Comparison of ENCODE assay signal across 1 cellular context in genomic region chr19:12333162-12334159, GRCh38.
TF ChIP-seq lines count a peak whose summit lies in the region.

TSS of gene ZNF563 (minus strand) at chr19:12333633. CDS start at chr19:12333482, 151 bp downstream.

TF ChIP-seq in HEK293, 187 proteins besides CTCF, POLR2A, EP300 and RAD21 (continued from another document and continues in another):
- TF ChIP-seq ZNF629 (tag by site-specific recombination; IDR thresholded peaks at IDR 0.05) (no peak), SP2 (tag by site-specific recombination; IDR thresholded peaks at IDR 0.05) (peak; percentile 91), ZNF548 (tag by site-specific recombination; IDR thresholded peaks at IDR 0.05) (no peak), ZNF785 (tag by site-specific recombination; IDR thresholded peaks at IDR 0.05) (no peak), KLF10 (tag by site-specific recombination; IDR thresholded peaks at IDR 0.05) (no peak), ZNF776 (tag by site-specific recombination; IDR thresholded peaks at IDR 0.05; ENCODE audit: borderline replicate concordance) (no peak), ZNF513 (tag by site-specific recombination; IDR thresholded peaks at IDR 0.05) (no peak), ZNF133 (tag by site-specific recombination; IDR thresholded peaks at IDR 0.05) (no peak), AEBP2 (tag by site-specific recombination; IDR thresholded peaks at IDR 0.05; ENCODE audit: borderline replicate concordance) (no peak), ZNF121 (tag by site-specific recombination; IDR thresholded peaks at IDR 0.05) (no peak), ZNF501 (tag by site-specific recombination; IDR thresholded peaks at IDR 0.05) (no peak), ZFP41 (tag by site-specific recombination; IDR thresholded peaks at IDR 0.05; ENCODE audit: borderline replicate concordance) (no peak), ZNF621 (tag by site-specific recombination; IDR thresholded peaks at IDR 0.05) (no peak), ZNF837 (tag by site-specific recombination; IDR thresholded peaks at IDR 0.05) (no peak), ZIC2 (tag by site-specific recombination; IDR thresholded peaks at IDR 0.05) (peak; percentile 87), ZNF18 (tag by site-specific recombination; IDR thresholded peaks at IDR 0.05) (no peak), SP3 (tag by site-specific recombination; IDR thresholded peaks at IDR 0.05) (peak; percentile 50), ZNF140 (tag by site-specific recombination; IDR thresholded peaks at IDR 0.05) (no peak), GLI2 (tag by site-specific recombination; IDR thresholded peaks at IDR 0.05; ENCODE audit: borderline replicate concordance, low read depth) (no peak), ZNF146 (tag by site-specific recombination; IDR thresholded peaks at IDR 0.05) (no peak), ZBTB8A (tag by site-specific recombination; IDR thresholded peaks at IDR 0.05) (peak; percentile 53), PRDM4 (tag by site-specific recombination; IDR thresholded peaks at IDR 0.05) (no peak), ZFP37 (tag by site-specific recombination; IDR thresholded peaks at IDR 0.05) (no peak), ZNF394 (tag by site-specific recombination; IDR thresholded peaks at IDR 0.05; ENCODE audit: borderline replicate concordance) (no peak), ZFP3 (tag by site-specific recombination; IDR thresholded peaks at IDR 0.05; ENCODE audit: low read depth) (no peak), ZFHX2 (tag by site-specific recombination; conservative IDR thresholded peaks at IDR 0.05) (no peak), ZNF404 (tag by site-specific recombination; IDR thresholded peaks at IDR 0.05) (no peak), ZNF202 (tag by site-specific recombination; IDR thresholded peaks at IDR 0.05; ENCODE audit: borderline replicate concordance) (no peak), MYNN (tag by site-specific recombination; IDR thresholded peaks at IDR 0.05; ENCODE audit: borderline replicate concordance) (no peak), ZNF677 (tag by site-specific recombination; IDR thresholded peaks at IDR 0.05) (no peak), ZNF341 (tag by site-specific recombination; IDR thresholded peaks at IDR 0.05; ENCODE audit: low read depth) (peak; percentile 94), ZNF777 (tag by site-specific recombination; IDR thresholded peaks at IDR 0.05; ENCODE audit: borderline replicate concordance) (no peak), ZNF580 (tag by site-specific recombination; IDR thresholded peaks at IDR 0.05) (no peak), ZBTB17 (tag by site-specific recombination; IDR thresholded peaks at IDR 0.05) (peak; percentile 79), ZBTB26 (tag by site-specific recombination; optimal IDR thresholded peaks at IDR 0.05) (peak; percentile 9), ZNF585B (tag by site-specific recombination; IDR thresholded peaks at IDR 0.05) (no peak), ZNF639 (tag by site-specific recombination; IDR thresholded peaks at IDR 0.05) (no peak), REST (tag by site-specific recombination; IDR thresholded peaks at IDR 0.05) (no peak), ZNF354C (tag by site-specific recombination; IDR thresholded peaks at IDR 0.05; ENCODE audit: borderline replicate concordance, low read depth) (no peak), ZNF175 (tag by site-specific recombination; IDR thresholded peaks at IDR 0.05) (no peak), ZBTB10 (tag by site-specific recombination; IDR thresholded peaks at IDR 0.05) (no peak), ZBTB20 (tag by site-specific recombination; IDR thresholded peaks at IDR 0.05) (peak; percentile 75), PRDM10 (tag by site-specific recombination; IDR thresholded peaks at IDR 0.05) (peak; percentile 49), ZNF23 (tag by site-specific recombination; IDR thresholded peaks at IDR 0.05; ENCODE audit: borderline replicate concordance) (no peak)
